In the genomic region with DNA sequence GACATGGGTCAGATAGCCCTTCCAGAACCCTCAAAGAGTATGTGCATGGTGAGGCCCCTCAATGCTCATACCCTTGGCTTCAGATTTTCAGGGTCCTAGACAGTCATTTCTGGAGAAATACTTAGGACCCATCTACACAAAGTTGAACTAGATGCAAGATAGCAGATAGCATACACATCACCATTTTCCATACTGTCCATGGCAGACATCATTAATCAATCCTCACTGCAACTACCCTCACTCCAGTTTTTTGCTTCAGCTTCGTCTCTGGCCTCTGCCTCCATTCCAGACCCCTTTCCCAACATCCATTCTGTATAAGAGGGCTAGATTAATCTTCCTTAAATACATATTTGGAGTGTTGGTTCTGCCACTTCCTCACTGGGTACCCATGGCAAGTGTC, we compare ENCODE assay signal across 8 cellular contexts.
"Had no signal": no experiment of that assay in that cellular context is flagged by ENCODE, and none has a peak within 500 bp of the region (broad histone marks: within the 10 kb centered on the region; RNA-seq: fewer than 3 reads in every experiment).

No MANE protein-coding gene starts in this region.

- H3K27ac Mint-ChIP-seq: GM23338, H9, HFFc6 had no signal

- H3K4me3 ChIP-seq: GM23338 had no signal

- H3K27ac ChIP-seq: HL-60, KMS-11 had no signal

- H3K4me3 Mint-ChIP-seq: GM23338, H9, HFFc6 had no signal

- DNase-seq: H9, HCEC 1CT, HFFc6, IMR-90, KBM-7 had no signal

- H3K9me3 Mint-ChIP-seq: GM23338, H9, HFFc6 had no signal
